8 cellular contexts compared by ENCODE assay signal in genomic region chr13:112968380-112968909, GRCh38.
DNase-seq lines count a peak whose midpoint lies in the region; ATAC-seq lines count a peak whose summit lies in the region.

No MANE protein-coding gene starts in this region.

- peak overlapping the region; percentile 70 for H3K4me3 ChIP-seq in iPS-18c (ENCODE audit: insufficient read depth, low read depth, low read length)

- peak; percentile 50 for ATAC-seq in GM18868 (IDR thresholded peaks at IDR 0.05; ENCODE audit: unreplicated experiment)
- ATAC-seq in GM19455 (IDR thresholded peaks at IDR 0.05; ENCODE audit: unreplicated experiment), result no peak

- DNase-seq in NCI-H526 (lab: John Stamatoyannopoulos, UW), result peak; percentile 41 to 80
- DNase-seq in activated gamma-delta T cell (lab: John Stamatoyannopoulos, UW), result peak; percentile 61
- peak; percentile 10 to 15 (median 12) for DNase-seq in stimulated activated CD4-positive, alpha-beta T cell treated with anti-CD3 and anti-CD28 coated beads, Interleukin-12 subunit alpha, Interleukin-12 subunit beta, amount 100 ng/mL, for 48 hours (ENCODE audit: low read depth in 2 of 3, low spot score in 1 of 3)
- DNase-seq in AG08396 (ENCODE audit: low spot score), result no peak
- DNase-seq in UCSD-AML1 (lab: John Stamatoyannopoulos, UW; ENCODE audit: unreplicated experiment), result no peak

- H3K9me3 ChIP-seq in iPS-18c (ENCODE audit: control insufficient read depth, insufficient read depth, low read length), result no peaks in the 10 kb centered on the region

Comparison
In these comparisons a context has a peak if more than half of its experiments do, and no peak if none do; other contexts are left out.
1. DNase-seq: peak in NCI-H526 (2 of 2), activated gamma-delta T cell (single experiment) and stimulated activated CD4-positive, alpha-beta T cell treated with anti-CD3 and anti-CD28 coated beads, Interleukin-12 subunit alpha, Interleukin-12 subunit beta, amount 100 ng/mL, for 48 hours (3 of 3); none in AG08396 (single experiment) and UCSD-AML1 (single experiment).